ENCODE assay signal across 1 cellular context in genomic region chr20:64038579-64039292, GRCh38.
TF ChIP-seq lines count a peak whose summit lies in the region.

No MANE protein-coding gene starts in this region.

TF ChIP-seq in HepG2, 621 proteins besides CTCF, POLR2A, EP300 and RAD21 (continues in another document):
- TF ChIP-seq ZC3H13 (CRISPR knock-in tag; IDR thresholded peaks at IDR 0.05): 0 out of 2 replicates have a peak, but pooled peaks have one; percentile 23
- TF ChIP-seq THAP9 (CRISPR knock-in tag; IDR thresholded peaks at IDR 0.05; ENCODE audit: borderline replicate concordance): no peak
- peak; percentile 83 for TF ChIP-seq AGO1 (IDR thresholded peaks at IDR 0.05; ENCODE audit: low read depth, low read length, poor library complexity, severe bottlenecking)
- TF ChIP-seq RBFOX2 (IDR thresholded peaks at IDR 0.05; ENCODE audit: low read depth, low read length): peak; percentile 71
- TF ChIP-seq NONO (IDR thresholded peaks at IDR 0.05): no peak
- TF ChIP-seq NONO (CRISPR knock-in tag; conservative IDR thresholded peaks at IDR 0.05): peak; percentile 29; the same call in 1 of the 2 replicates
- no peak for TF ChIP-seq ATF7 (IDR thresholded peaks at IDR 0.05)
- TF ChIP-seq ATF7 (CRISPR knock-in tag; IDR thresholded peaks at IDR 0.05): 0 out of 2 replicates have a peak, but pooled peaks have one; percentile 37
- TF ChIP-seq SIX4 (CRISPR knock-in tag; IDR thresholded peaks at IDR 0.05): no peak
- TF ChIP-seq MAZ (IDR thresholded peaks at IDR 0.05; ENCODE audit: borderline replicate concordance, low read depth, low read length): no peak
- TF ChIP-seq MAZ (CRISPR knock-in tag; IDR thresholded peaks at IDR 0.05; ENCODE audit: low read depth): 0 out of 2 replicates have a peak, but pooled peaks have one; percentile 25
- TF ChIP-seq HOXA3 (CRISPR knock-in tag; IDR thresholded peaks at IDR 0.05): peak; percentile 83
- no peak for TF ChIP-seq ZNF367 (CRISPR knock-in tag; IDR thresholded peaks at IDR 0.05; ENCODE audit: borderline replicate concordance)
- no peak for TF ChIP-seq NFIC (IDR thresholded peaks at IDR 0.05; ENCODE audit: low read length)
- TF ChIP-seq KAT2B (IDR thresholded peaks at IDR 0.05; ENCODE audit: borderline replicate concordance, low read depth, low read length): no peak
- TF ChIP-seq SALL2 (CRISPR knock-in tag; IDR thresholded peaks at IDR 0.05): 0 out of 2 replicates have a peak, but pooled peaks have one; percentile 11
- 0 out of 2 replicates have a peak, but pooled peaks have one; percentile 8 for TF ChIP-seq ZBTB4 (CRISPR knock-in tag; IDR thresholded peaks at IDR 0.05; ENCODE audit: borderline replicate concordance)
- TF ChIP-seq HNRNPK (IDR thresholded peaks at IDR 0.05; ENCODE audit: low read depth, low read length, poor library complexity, severe bottlenecking): peak; percentile 49
- no peak for TF ChIP-seq ZNF282 (IDR thresholded peaks at IDR 0.05; ENCODE audit: partially characterized antibody)
- TF ChIP-seq ZNF574 (CRISPR knock-in tag; IDR thresholded peaks at IDR 0.05): 0 out of 2 replicates have a peak, but pooled peaks have one; percentile 33
- no peak for TF ChIP-seq ZSCAN29 (CRISPR knock-in tag; conservative IDR thresholded peaks at IDR 0.05)
- TF ChIP-seq ZBTB46 (CRISPR knock-in tag; IDR thresholded peaks at IDR 0.05; ENCODE audit: borderline replicate concordance): peak; percentile 35; the same call in 1 of the 2 replicates
- peak; percentile 99 for TF ChIP-seq ZBTB33 (CRISPR knock-in tag; IDR thresholded peaks at IDR 0.05)
- peak; percentile 33; the same call in 1 of the 2 replicates for TF ChIP-seq CENPT (CRISPR knock-in tag; IDR thresholded peaks at IDR 0.05; ENCODE audit: low read depth)
- TF ChIP-seq ZNF598 (CRISPR knock-in tag; IDR thresholded peaks at IDR 0.05; ENCODE audit: borderline replicate concordance): no peak
- TF ChIP-seq POLR2G (IDR thresholded peaks at IDR 0.05; ENCODE audit: low read depth, low read length): 0 out of 2 replicates have a peak, but pooled peaks have one; percentile 4
- TF ChIP-seq KLF15 (CRISPR knock-in tag; IDR thresholded peaks at IDR 0.05; ENCODE audit: borderline replicate concordance): no peak
- 0 out of 2 replicates have a peak, but pooled peaks have one; percentile 54 for TF ChIP-seq TOPORS (CRISPR knock-in tag; IDR thresholded peaks at IDR 0.05)
- TF ChIP-seq DR1 (CRISPR knock-in tag; IDR thresholded peaks at IDR 0.05): 0 out of 2 replicates have a peak, but pooled peaks have one; percentile 16
- TF ChIP-seq AKAP8 (CRISPR knock-in tag; IDR thresholded peaks at IDR 0.05): 0 out of 2 replicates have a peak, but pooled peaks have one; percentile 57
- peak; percentile 3; the same call in 1 of the 2 replicates for TF ChIP-seq ZNF687 (CRISPR knock-in tag; IDR thresholded peaks at IDR 0.05)
- peak; percentile 9; the same call in 1 of the 2 replicates for TF ChIP-seq ZFY (CRISPR knock-in tag; IDR thresholded peaks at IDR 0.05)
- 0 out of 2 replicates have a peak, but pooled peaks have one; percentile 21 for TF ChIP-seq RXRA (CRISPR knock-in tag; IDR thresholded peaks at IDR 0.05)
- 0 out of 2 replicates have a peak, but pooled peaks have one; percentile 37 for TF ChIP-seq CSRNP1 (CRISPR knock-in tag; IDR thresholded peaks at IDR 0.05)
- peak; percentile 38; the same call in 1 of the 2 replicates for TF ChIP-seq TERF1 (CRISPR knock-in tag; IDR thresholded peaks at IDR 0.05)
